Comparison of ENCODE assay signal across 12 cellular contexts in genomic region chr5:10684303-10685086, GRCh38.
DNase-seq lines count a peak whose midpoint lies in the region; ATAC-seq and TF ChIP-seq lines count a peak whose summit lies in the region.
"Had no signal": no experiment of that assay in that cellular context is flagged by ENCODE, and none has a peak within 500 bp of the region (broad histone marks: within the 10 kb centered on the region; RNA-seq: fewer than 3 reads in every experiment).

No MANE protein-coding gene starts in this region.

- H3K9me3 Mint-ChIP-seq in neural progenitor cell = peaks cover 14% of the 10 kb centered on the region
- no peaks in the 10 kb centered on the region for H3K9me3 Mint-ChIP-seq in activated naive CD4-positive, alpha-beta T cell treated with anti-CD3 and anti-CD28 coated beads, Interleukin-2, amount 10 ng/mL, durations not matched to agents 7 days and 5 days

- H3K9me3 ChIP-seq in PC-9 (ENCODE audit: insufficient read depth, low read depth) (no peaks in the 10 kb centered on the region), neural progenitor cell (ENCODE audit: low read depth) (no peaks in the 10 kb centered on the region)
- H3K9me3 ChIP-seq: Caco-2 had no signal

- H3K4me2 ChIP-seq in PC-9 = no peak overlapping the region
- H3K4me2 ChIP-seq in neural progenitor cell = no peak overlapping the region

- ATAC-seq in GM18498 (IDR thresholded peaks at IDR 0.05; ENCODE audit: unreplicated experiment) = peak; percentile 36
- peak; percentile 36 for ATAC-seq in GM19452 (IDR thresholded peaks at IDR 0.05; ENCODE audit: unreplicated experiment)
- peak; percentile 36 for ATAC-seq in HG02970 (IDR thresholded peaks at IDR 0.05; ENCODE audit: low FRiP score, unreplicated experiment)

- H3K4me1 ChIP-seq in PC-9 (replicated peaks; ENCODE audit: insufficient read depth) (no peaks in the 10 kb centered on the region), neural progenitor cell (no peaks in the 10 kb centered on the region)
- H3K4me1 ChIP-seq: Caco-2 had no signal

- no peak overlapping the region for H3K4me3 Mint-ChIP-seq in neural progenitor cell
- no peak overlapping the region for H3K4me3 Mint-ChIP-seq in activated naive CD4-positive, alpha-beta T cell treated with anti-CD3 and anti-CD28 coated beads, Interleukin-2, amount 10 ng/mL, durations not matched to agents 7 days and 5 days

- H3K27ac ChIP-seq in PC-9 (no peak overlapping the region), neural progenitor cell (no peak overlapping the region)
- H3K27ac ChIP-seq: HL-60 had no signal

- POLR2A ChIA-PET in PC-9 (lab: Charles Lee; ENCODE audit: unreplicated experiment) = interaction anchor here (0.5 kb wide), 1 partner anchor 567 kb away, joined by 6 read pairs; no protein-coding TSS in a partner anchor

- no peaks in the 10 kb centered on the region for H4K20me1 ChIP-seq in PC-9 (ENCODE audit: insufficient read depth)
- H4K20me1 ChIP-seq in neural progenitor cell (ENCODE audit: low read depth) = no peaks in the 10 kb centered on the region

- no TSS peak for BruUV-seq in PC-9 (replicated peaks; lab: Mats Ljungman, UMichigan)

- DNase-seq in NCI-H2171 treated with DMSO at 0.1 percent for 48 hours (lab: John Stamatoyannopoulos, UW) (peak; percentile 64), CD1c-positive myeloid dendritic cell (ENCODE audit: extremely low spot score) (no peak), PC-9 (no peak), neural progenitor cell (ENCODE audit: low spot score) (no peak)
- no peak for DNase-seq in activated naive CD4-positive, alpha-beta T cell treated with anti-CD3 and anti-CD28 coated beads, Interleukin-2, amount 10 ng/mL, durations not matched to agents 7 days and 5 days
- DNase-seq: activated naive CD4-positive, alpha-beta T cell treated with anti-CD3 and anti-CD28 coated beads, Interleukin-2, amount 50 U/mL, for 16 hours; Caco-2; effector CD8-positive, alpha-beta T cell had no signal

- H3K4me3 ChIP-seq in PC-9 (no peak overlapping the region), neural progenitor cell (no peak overlapping the region)

- H3K27me3 ChIP-seq in PC-9 (ENCODE audit: insufficient read depth, low read depth) (no peaks in the 10 kb centered on the region), neural progenitor cell (no peaks in the 10 kb centered on the region)

- CTCF ChIA-PET in PC-9 (lab: Charles Lee) = no interaction called here
- CTCF ChIA-PET in activated naive CD4-positive, alpha-beta T cell treated with anti-CD3 and anti-CD28 coated beads, Interleukin-2, amount 10 ng/mL, durations not matched to agents 7 days and 5 days (lab: Charles Lee) = interaction anchor here (0.9 to 1.2 kb wide), 3 partner anchors 17 to 232 kb away, joined by 3 to 5 read pairs (median 3); no protein-coding TSS in a partner anchor

- no peaks in the 10 kb centered on the region for H3K27me3 Mint-ChIP-seq in neural progenitor cell (ENCODE audit: insufficient read depth, low read depth)
- no peaks in the 10 kb centered on the region for H3K27me3 Mint-ChIP-seq in activated naive CD4-positive, alpha-beta T cell treated with anti-CD3 and anti-CD28 coated beads, Interleukin-2, amount 10 ng/mL, durations not matched to agents 7 days and 5 days

- H2AFZ ChIP-seq in PC-9 = no peak overlapping the region
- H2AFZ ChIP-seq in neural progenitor cell (replicated peaks) = no peak overlapping the region

- H3K79me2 ChIP-seq in PC-9 (ENCODE audit: low read depth) (peaks cover 7% of the 10 kb centered on the region; the same call in 1 of the 2 replicates), neural progenitor cell (ENCODE audit: low read depth) (no peaks in the 10 kb centered on the region)

- intact Hi-C loops in PC-9 (cut with micrococcal nuclease; ENCODE audit: unreplicated experiment) = no loop called here

- TF ChIP-seq CTCF in PC-9 (conservative IDR thresholded peaks at IDR 0.05) = no peak
- no peak for TF ChIP-seq CTCF in neural progenitor cell (IDR thresholded peaks at IDR 0.05)

- H3K27ac Mint-ChIP-seq in neural progenitor cell = no peak overlapping the region
- no peak overlapping the region for H3K27ac Mint-ChIP-seq in activated naive CD4-positive, alpha-beta T cell treated with anti-CD3 and anti-CD28 coated beads, Interleukin-2, amount 10 ng/mL, durations not matched to agents 7 days and 5 days

- no peaks in the 10 kb centered on the region for H3F3A ChIP-seq in PC-9 (ENCODE audit: insufficient read depth, low read depth)
- peaks cover under 1% of the 10 kb centered on the region for H3F3A ChIP-seq in neural progenitor cell (ENCODE audit: low read depth)

- no peak overlapping the region for H3K9ac ChIP-seq in neural progenitor cell

- peaks cover 37% of the 10 kb centered on the region for H3K36me3 Mint-ChIP-seq in neural progenitor cell
- H3K36me3 Mint-ChIP-seq in activated naive CD4-positive, alpha-beta T cell treated with anti-CD3 and anti-CD28 coated beads, Interleukin-2, amount 10 ng/mL, durations not matched to agents 7 days and 5 days = peaks cover 28% of the 10 kb centered on the region

- H3K9me2 ChIP-seq in PC-9 (ENCODE audit: insufficient read depth) = no peaks in the 10 kb centered on the region

- H3K36me3 ChIP-seq in PC-9 (ENCODE audit: low read depth) (peaks cover 33% of the 10 kb centered on the region; the same call in 1 of the 2 replicates), neural progenitor cell (no peaks in the 10 kb centered on the region)

- H3K4me1 Mint-ChIP-seq in neural progenitor cell = peaks cover 7% of the 10 kb centered on the region
- H3K4me1 Mint-ChIP-seq in activated naive CD4-positive, alpha-beta T cell treated with anti-CD3 and anti-CD28 coated beads, Interleukin-2, amount 10 ng/mL, durations not matched to agents 7 days and 5 days = no peaks in the 10 kb centered on the region
